In the genomic region with DNA sequence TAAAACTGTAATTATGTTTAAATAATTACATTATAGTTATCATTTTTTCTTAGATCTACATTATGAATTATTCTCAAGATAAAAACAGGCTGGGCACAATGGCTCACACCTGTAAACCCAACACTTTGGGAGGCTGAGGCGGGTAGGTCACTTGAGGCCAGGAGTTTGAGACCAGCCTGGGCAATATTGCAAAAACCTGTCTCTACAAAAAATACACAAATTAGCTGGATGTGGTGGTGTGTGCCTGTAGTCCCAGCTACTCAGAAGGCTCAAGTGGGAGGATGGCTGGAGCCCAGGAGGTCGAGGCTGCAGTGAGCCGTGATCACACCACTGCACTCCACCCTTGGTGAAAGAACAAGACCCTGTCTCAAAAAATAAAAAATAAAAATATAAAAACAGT, we compare ENCODE assay signal across 27 cellular contexts. TPM values are rescaled to one million over a fixed set of nuclear protein-coding genes. Genes with fewer than 3 reads are reported as not detected.
"Had no signal": no experiment of that assay in that cellular context is flagged by ENCODE, and none has a peak within 500 bp of the region (broad histone marks: within the 10 kb centered on the region; RNA-seq: fewer than 3 reads in every experiment).

No MANE protein-coding gene starts in this region.

- DNase-seq: activated CD4-positive, alpha-beta T cell treated with anti-CD3 and anti-CD28 coated beads for 1 hour; activated CD4-positive, alpha-beta T cell treated with anti-CD3 and anti-CD28 coated beads for 4 hours; activated CD4-positive, alpha-beta T cell treated with anti-CD3 and anti-CD28 coated beads, Interleukin-2, amount 10 ng/mL, durations not matched to agents 7 days and 5 days; activated CD4-positive, alpha-beta T cell treated with anti-CD3 and anti-CD28 coated beads, Interleukin-2, amount 50 U/mL, for 48 hours; activated CD8-positive, alpha-beta memory T cell treated with anti-CD3 and anti-CD28 coated beads for 24 hours; activated CD8-positive, alpha-beta T cell treated with anti-CD3 and anti-CD28 coated beads for 36 hours; activated effector memory CD4-positive, alpha-beta T cell treated with Interleukin-2 at 50 U/mL for 16 hours; activated gamma-delta T cell treated with Interleukin-2 at 50 U/mL for 16 hours; activated naive CD4-positive, alpha-beta T cell treated with anti-CD3 and anti-CD28 coated beads, Interleukin-2, amount 50 U/mL, for 16 hours; activated naive CD4-positive, alpha-beta T cell treated with Interleukin-2 at 50 U/mL for 16 hours; activated T-cell treated with anti-CD3 and anti-CD28 coated beads, Interleukin-2, amount 50 U/mL, for 4 hours; amniotic stem cell; anterior cingulate cortex; caudate nucleus; cortex of kidney; dermis blood vessel endothelial cell; effector CD4-positive, alpha-beta T cell; effector memory CD8-positive, alpha-beta T cell; foreskin keratinocyte; T-helper 2 cell had no signal

- H3K36me3 ChIP-seq: brain microvascular endothelial cell had no signal

- H3K27me3 ChIP-seq: brain microvascular endothelial cell, esophagus muscularis mucosa, foreskin keratinocyte, gastroesophageal sphincter had no signal

- H3K27ac ChIP-seq: brain microvascular endothelial cell, esophagus muscularis mucosa, foreskin keratinocyte, gastroesophageal sphincter, VCaP had no signal

- H3K9me3 ChIP-seq: esophagus muscularis mucosa, gastroesophageal sphincter had no signal

- ATAC-seq: activated CD8-positive, alpha-beta T cell treated with anti-CD3 and anti-CD28 coated beads for 36 hours; activated T-cell treated with anti-CD3 and anti-CD28 coated beads, Interleukin-2, amount 50 U/mL, for 4 hours; activated T-helper 17 cell treated with anti-CD3 and anti-CD28 coated beads, Interleukin-2, amount 50 U/mL, for 72 hours; effector memory CD8-positive, alpha-beta T cell; foreskin keratinocyte; gastroesophageal sphincter; WTC11 had no signal

- H3K4me3 ChIP-seq: esophagus muscularis mucosa, gastroesophageal sphincter had no signal

RNA-seq across cellular contexts. Expression of a gene that starts 40.3 kb away (rescaled TPM):
- total RNA-seq: activated CD4-positive, alpha-beta T cell treated with anti-CD3 and anti-CD28 coated beads, Interleukin-2, amount 10 ng/mL, durations not matched to agents 7 days and 5 days; activated CD8-positive, alpha-beta T cell treated with anti-CD3 and anti-CD28 coated beads for 36 hours; activated T-cell treated with anti-CD3 and anti-CD28 coated beads, Interleukin-2, amount 50 U/mL, for 4 hours; activated T-helper 17 cell treated with anti-CD3 and anti-CD28 coated beads, Interleukin-2, amount 50 U/mL, for 72 hours; foreskin keratinocyte; T-helper 1 cell treated with Interleukin-12 subunit alpha and Interleukin-12 subunit beta and Interleukin-4 antibody, amounts not matched to agents 30 ng/mL and 1 ng/mL, for 36 hours had no signal
- polyA plus RNA-seq: foreskin keratinocyte had no signal
